Comparison of ENCODE assay signal across 10 cellular contexts in the genomic region with DNA sequence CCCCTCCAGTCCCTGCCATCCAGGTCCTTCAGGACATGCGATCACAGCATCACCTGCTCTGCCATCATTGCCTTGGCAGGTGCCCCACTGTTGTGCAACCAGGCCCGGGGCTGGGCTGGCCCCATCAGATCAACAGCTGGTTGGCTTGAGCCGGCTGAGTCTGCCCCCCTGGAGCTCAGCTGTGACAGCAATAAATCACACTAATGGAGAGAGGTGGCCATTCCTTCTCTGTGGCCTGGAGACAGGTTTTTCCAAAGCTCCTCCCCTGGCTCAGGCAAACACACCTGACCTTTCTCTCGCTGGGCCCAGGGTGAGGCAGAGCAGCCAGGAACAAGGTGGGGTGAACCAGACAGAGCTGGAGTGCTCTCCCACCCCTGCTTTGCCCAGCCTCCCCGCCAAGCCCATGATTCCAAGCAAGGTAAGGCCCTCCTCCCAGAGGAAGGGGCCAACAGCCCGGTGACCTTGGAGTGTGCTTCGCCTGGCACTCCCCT. TPM values are rescaled to one million over a fixed set of nuclear protein-coding genes. Genes with fewer than 3 reads are reported as not detected.
DNase-seq lines count a peak whose midpoint lies in the region; ATAC-seq and TF ChIP-seq lines count a peak whose summit lies in the region.
"Had no signal": no experiment of that assay in that cellular context is flagged by ENCODE, and none has a peak within 500 bp of the region (broad histone marks: within the 10 kb centered on the region; RNA-seq: fewer than 3 reads in every experiment).

No MANE protein-coding gene starts in this region.

- no peak overlapping the region for H4K91ac ChIP-seq in H9 (ENCODE audit: insufficient read length, low read depth, low read length)

- no peak for ATAC-seq in HG03039 (IDR thresholded peaks at IDR 0.05; ENCODE audit: unreplicated experiment)
- ATAC-seq in GM18520 (IDR thresholded peaks at IDR 0.05; ENCODE audit: unreplicated experiment) = no peak

- no peak overlapping the region for H3K9ac ChIP-seq in H9 (ENCODE audit: extremely low read depth, insufficient read length, low read length)
- peak overlapping the region in 1 of 2 donors; percentile 40 for H3K9ac ChIP-seq in duodenal mucosa (ENCODE audit: low read depth in 1 of 2, low read length in 2 of 2)

- no peak overlapping the region for H4K5ac ChIP-seq in H9 (ENCODE audit: insufficient read length, low read depth, low read length)

- H3K9me3 ChIP-seq in H9 (ENCODE audit: control insufficient read depth, low read depth, low read length) = no peaks in the 10 kb centered on the region
- no peaks in the 10 kb centered on the region for H3K9me3 ChIP-seq in duodenal mucosa (ENCODE audit: control insufficient read depth in 1 of 2, low read length in 2 of 2)

- H3K27me3 ChIP-seq in H9 (ENCODE audit: insufficient read depth, low read length) (no peaks in the 10 kb centered on the region), duodenal mucosa (ENCODE audit: control insufficient read depth in 1 of 2, insufficient read depth in 2 of 2, low read length in 2 of 2) (no peaks in the 10 kb centered on the region)

- no peak overlapping the region for H3K14ac ChIP-seq in H9 (ENCODE audit: insufficient read depth, low read length)

- H3K4me2 ChIP-seq in H9 (ENCODE audit: insufficient read depth, insufficient read length, low read length) = no peak overlapping the region

- peak; percentile 25 for DNase-seq in H9
- peak; percentile 91 to 97 for DNase-seq in NCI-H2081 (lab: John Stamatoyannopoulos, UW)
- DNase-seq in progenitor cell of endocrine pancreas (ENCODE audit: low spot score, unreplicated experiment) = peak; percentile 71
- DNase-seq in GF-D8 (lab: John Stamatoyannopoulos, UW) = no peak
- no peak for DNase-seq in activated CD4-positive, alpha-beta T cell treated with anti-CD3 and anti-CD28 coated beads, Interleukin-2, amount 10 ng/mL, durations not matched to agents 24 days and 14 days
- DNase-seq: activated naive CD4-positive, alpha-beta T cell treated with anti-CD3 and anti-CD28 coated beads, Interleukin-2, amount 10 ng/mL, durations not matched to agents 7 days and 5 days had no signal

- H3K23ac ChIP-seq in H9 (ENCODE audit: insufficient read length, low read depth, low read length) = no peak overlapping the region

- H3K36me3 Mint-ChIP-seq in H9 (ENCODE audit: insufficient read depth in 1 of 3, low read depth in 3 of 3) (peaks cover 0 to 5% (median 0%) of the 10 kb centered on the region in 3 experiments; a peak in 2 of 7 replicates), progenitor cell of endocrine pancreas (ENCODE audit: insufficient read depth) (no peaks in the 10 kb centered on the region)
- no peaks in the 10 kb centered on the region for H3K36me3 Mint-ChIP-seq in activated CD4-positive, alpha-beta T cell treated with anti-CD3 and anti-CD28 coated beads, Interleukin-2, amount 10 ng/mL, durations not matched to agents 24 days and 14 days (ENCODE audit: low read depth)
- H3K36me3 Mint-ChIP-seq: activated naive CD4-positive, alpha-beta T cell treated with anti-CD3 and anti-CD28 coated beads, Interleukin-2, amount 10 ng/mL, durations not matched to agents 7 days and 5 days had no signal

- H3K79me2 ChIP-seq in H9 (ENCODE audit: insufficient read depth, low read length) = no peaks in the 10 kb centered on the region

- no peak overlapping the region for H3T11ph ChIP-seq in H9 (ENCODE audit: low read length)

- H2BK120ac ChIP-seq in H9 (ENCODE audit: low read depth, low read length, poor library complexity, severe bottlenecking) = no peak overlapping the region

- H3K4me1 Mint-ChIP-seq in H9 (peaks cover 27 to 33% of the 10 kb centered on the region in 2 experiments), progenitor cell of endocrine pancreas (ENCODE audit: low read depth) (peaks cover 54% of the 10 kb centered on the region)
- H3K4me1 Mint-ChIP-seq in activated CD4-positive, alpha-beta T cell treated with anti-CD3 and anti-CD28 coated beads, Interleukin-2, amount 10 ng/mL, durations not matched to agents 24 days and 14 days = peaks cover 26% of the 10 kb centered on the region

- no peak overlapping the region for H4K8ac ChIP-seq in H9 (replicated peaks; ENCODE audit: insufficient read length, low read depth, low read length)

- H3K9me3 Mint-ChIP-seq in H9 = no peaks in the 10 kb centered on the region
- H3K9me3 Mint-ChIP-seq in progenitor cell of endocrine pancreas (ENCODE audit: low read depth) = no peaks in the 10 kb centered on the region
- H3K9me3 Mint-ChIP-seq in activated CD4-positive, alpha-beta T cell treated with anti-CD3 and anti-CD28 coated beads, Interleukin-2, amount 10 ng/mL, durations not matched to agents 24 days and 14 days = no peaks in the 10 kb centered on the region
- H3K9me3 Mint-ChIP-seq: activated naive CD4-positive, alpha-beta T cell treated with anti-CD3 and anti-CD28 coated beads, Interleukin-2, amount 10 ng/mL, durations not matched to agents 7 days and 5 days had no signal

- no peaks in the 10 kb centered on the region for H3K23me2 ChIP-seq in H9 (ENCODE audit: insufficient read length, low read depth, low read length, poor library complexity, severe bottlenecking)

- H2BK5ac ChIP-seq in H9 (ENCODE audit: insufficient read length, low read length) = no peak overlapping the region

- no peaks in the 10 kb centered on the region for H3K79me1 ChIP-seq in H9 (ENCODE audit: insufficient read depth, low read depth, low read length, poor library complexity, severe bottlenecking)

- H3K4me1 ChIP-seq in H9 (ENCODE audit: insufficient read depth, low read length) = no peaks in the 10 kb centered on the region
- peaks cover 27 to 36% of the 10 kb centered on the region in 2 donors for H3K4me1 ChIP-seq in duodenal mucosa (ENCODE audit: control insufficient read depth in 1 of 2, insufficient read depth in 2 of 2, low read length in 2 of 2)

- no peaks in the 10 kb centered on the region for H3K36me3 ChIP-seq in duodenal mucosa (ENCODE audit: control insufficient read depth in 1 of 2, insufficient read depth in 2 of 2, low read length in 2 of 2)

- TF ChIP-seq CTCF in H9 (conservative IDR thresholded peaks at IDR 0.05) = no peak
- no peak for TF ChIP-seq CTCF in progenitor cell of endocrine pancreas (IDR thresholded peaks at IDR 0.05; ENCODE audit: unreplicated experiment)

- H3K56ac ChIP-seq in H9 (ENCODE audit: insufficient read length, low read depth, low read length) = no peak overlapping the region

- H3K27ac Mint-ChIP-seq in H9 (no peak overlapping the region), progenitor cell of endocrine pancreas (peak overlapping the region; percentile 99)
- no peak overlapping the region for H3K27ac Mint-ChIP-seq in activated CD4-positive, alpha-beta T cell treated with anti-CD3 and anti-CD28 coated beads, Interleukin-2, amount 10 ng/mL, durations not matched to agents 24 days and 14 days
- H3K27ac Mint-ChIP-seq: activated naive CD4-positive, alpha-beta T cell treated with anti-CD3 and anti-CD28 coated beads, Interleukin-2, amount 10 ng/mL, durations not matched to agents 7 days and 5 days had no signal

- no peak overlapping the region for H3K4me3 ChIP-seq in duodenal mucosa (ENCODE audit: low read depth in 1 of 2, low read length in 2 of 2)

- H2BK12ac ChIP-seq in H9 (ENCODE audit: insufficient read length, low read depth, low read length) = no peak overlapping the region

- H4K20me1 ChIP-seq in H9 (ENCODE audit: control insufficient read depth, insufficient read depth, insufficient read length) = peaks cover 2% of the 10 kb centered on the region

- WGBS in H9 (ENCODE audit: extremely low coverage, insufficient read length, low lambda C conversion rate) = no CpG with 5 or more reads among the region's 7 CpGs

- H2AFZ ChIP-seq in H9 (ENCODE audit: low read length) = no peak overlapping the region

- intact Hi-C loops in activated CD4-positive, alpha-beta T cell treated with anti-CD3 and anti-CD28 coated beads, Interleukin-2, amount 10 ng/mL, durations not matched to agents 24 days and 14 days (cut with micrococcal nuclease) = no loop called here

- peaks cover 6% of the 10 kb centered on the region for H3K27me3 Mint-ChIP-seq in H9 (ENCODE audit: low read depth)
- H3K27me3 Mint-ChIP-seq in progenitor cell of endocrine pancreas = no peaks in the 10 kb centered on the region
- peaks cover 19% of the 10 kb centered on the region for H3K27me3 Mint-ChIP-seq in activated CD4-positive, alpha-beta T cell treated with anti-CD3 and anti-CD28 coated beads, Interleukin-2, amount 10 ng/mL, durations not matched to agents 24 days and 14 days

- H3K27ac ChIP-seq in H9 (ENCODE audit: insufficient read length, low read depth, low read length) (no peak overlapping the region), duodenal mucosa (ENCODE audit: low read depth, low read length) (peak overlapping the region; percentile 64)

- no peak overlapping the region for H2BK20ac ChIP-seq in H9 (ENCODE audit: low read depth, low read length, poor library complexity, severe bottlenecking)

- no peak overlapping the region for H3K18ac ChIP-seq in H9 (ENCODE audit: insufficient read length, low read depth, low read length)

- H2BK15ac ChIP-seq in H9 (ENCODE audit: low read depth, low read length) = no peak overlapping the region

- no peak overlapping the region for H2AK5ac ChIP-seq in H9 (ENCODE audit: insufficient read length, low read length)

- H3K4ac ChIP-seq in H9 (ENCODE audit: low read depth, low read length) = no peak overlapping the region

- H3K4me3 Mint-ChIP-seq in H9 = no peak overlapping the region
- H3K4me3 Mint-ChIP-seq in progenitor cell of endocrine pancreas (ENCODE audit: low read depth) = peak overlapping the region; percentile 48
- no peak overlapping the region for H3K4me3 Mint-ChIP-seq in activated CD4-positive, alpha-beta T cell treated with anti-CD3 and anti-CD28 coated beads, Interleukin-2, amount 10 ng/mL, durations not matched to agents 24 days and 14 days
- H3K4me3 Mint-ChIP-seq: activated naive CD4-positive, alpha-beta T cell treated with anti-CD3 and anti-CD28 coated beads, Interleukin-2, amount 10 ng/mL, durations not matched to agents 7 days and 5 days had no signal

RNA-seq across cellular contexts. Expression of a gene that starts 8.9 kb away (rescaled TPM):
- total RNA-seq in H9 (2021) (0.70 and 0.79 TPM in 2 replicates), progenitor cell of endocrine pancreas (7.4 and 7.7 TPM in 2 replicates)
- total RNA-seq in activated CD4-positive, alpha-beta T cell treated with anti-CD3 and anti-CD28 coated beads, Interleukin-2, amount 10 ng/mL, durations not matched to agents 24 days and 14 days = 1.1 and 1.9 TPM in 2 replicates
- total RNA-seq: HT1080 had no signal

RNA-seq across cellular contexts. Expression of a gene that starts 36.4 kb away (rescaled TPM):
- 0.15 and 0.42 TPM in 2 replicates for total RNA-seq in H9 (2021)
- total RNA-seq in progenitor cell of endocrine pancreas = 2.1 and 2.7 TPM in 2 replicates
- 0.02 TPM in 1 of 2 replicates, not detected in the other for total RNA-seq in activated CD4-positive, alpha-beta T cell treated with anti-CD3 and anti-CD28 coated beads, Interleukin-2, amount 10 ng/mL, durations not matched to agents 24 days and 14 days
- total RNA-seq: HT1080 had no signal

RNA-seq across cellular contexts. Expression of a gene that starts 43.0 kb away (rescaled TPM):
- total RNA-seq in H9 (2021) (16.3 and 18.3 TPM in 2 replicates), progenitor cell of endocrine pancreas (26.1 and 28.5 TPM in 2 replicates)
- not detected in 2 replicates for total RNA-seq in activated CD4-positive, alpha-beta T cell treated with anti-CD3 and anti-CD28 coated beads, Interleukin-2, amount 10 ng/mL, durations not matched to agents 24 days and 14 days

Comparison
In these comparisons a context has a peak if more than half of its experiments do, and no peak if none do; other contexts are left out.
1. DNase-seq: peak in H9 (single experiment), NCI-H2081 (2 of 2) and progenitor cell of endocrine pancreas (single experiment); none in GF-D8 (single experiment) and activated CD4-positive, alpha-beta T cell treated with anti-CD3 and anti-CD28 coated beads, Interleukin-2, amount 10 ng/mL, durations not matched to agents 24 days and 14 days (single experiment).
2. RNA of a gene that starts 43.0 kb away (total RNA-seq): 26.1 to 28.5 TPM in progenitor cell of endocrine pancreas and 16.3 to 18.3 TPM in H9; not detected in activated CD4-positive, alpha-beta T cell treated with anti-CD3 and anti-CD28 coated beads, Interleukin-2, amount 10 ng/mL, durations not matched to agents 24 days and 14 days; every median in the first group is over 10 times any median in the second.